ENCODE assay signal across 28 cellular contexts in genomic region chr10:98924526-98924925, GRCh38.
"Had no signal": no experiment of that assay in that cellular context is flagged by ENCODE, and none has a peak within 500 bp of the region (broad histone marks: within the 10 kb centered on the region; RNA-seq: fewer than 3 reads in every experiment).

No MANE protein-coding gene starts in this region.

- ATAC-seq: gastroesophageal sphincter; left cardiac atrium; naive thymus-derived CD4-positive, alpha-beta T cell; pancreas; psoas muscle; stimulated activated naive B cell treated with anti-CD40 and anti-IgM and Interleukin-4, amounts not matched to agents 10 μg/mL and 1 μg/mL and 100 μg/mL, for 72 hours; upper lobe of right lung had no signal

- H2AFZ ChIP-seq: hepatocyte had no signal

- H3K27ac ChIP-seq: adrenal gland, ascending aorta, cardiac muscle cell, colonic mucosa, gastroesophageal sphincter, hepatocyte, pancreas, psoas muscle, stomach, tibial artery, upper lobe of right lung had no signal

- H3K27me3 ChIP-seq: adrenal gland, ascending aorta, cardiac muscle cell, colonic mucosa, gastroesophageal sphincter, hepatocyte, pancreas, stomach, tibial artery, upper lobe of right lung had no signal

- H3K36me3 ChIP-seq: adrenal gland, ascending aorta, cardiac muscle cell, colonic mucosa, gastroesophageal sphincter, pancreas, stomach, tibial artery, upper lobe of right lung had no signal

- H3K4me3 ChIP-seq: adrenal gland, ascending aorta, cardiac muscle cell, colonic mucosa, gastroesophageal sphincter, hepatocyte, pancreas, psoas muscle, smooth muscle cell, stomach, tibial artery, upper lobe of right lung had no signal

- H3K9me3 ChIP-seq: adrenal gland, ascending aorta, colonic mucosa, gastroesophageal sphincter, pancreas, stomach, tibial artery, upper lobe of right lung had no signal

- H3K4me1 ChIP-seq: adrenal gland, colonic mucosa, pancreas, psoas muscle, upper lobe of right lung had no signal

- DNase-seq: activated CD4-positive, alpha-beta memory T cell treated with anti-CD3 and anti-CD28 coated beads for 36 hours; activated CD4-positive, alpha-beta T cell treated with anti-CD3 and anti-CD28 coated beads, Interleukin-2, amount 10 ng/mL, durations not matched to agents 24 days and 14 days; activated CD4-positive, CD25-positive, alpha-beta regulatory T cell treated with anti-CD3 and anti-CD28 coated beads, Interleukin-2, amount 50 U/mL, for 72 hours; activated CD8-positive, alpha-beta memory T cell treated with anti-CD3 and anti-CD28 coated beads, Interleukin-2, amount 50 U/mL, for 4 hours; activated effector memory CD4-positive, alpha-beta T cell treated with anti-CD3 and anti-CD28 coated beads, Interleukin-2, amount 50 U/mL, for 16 hours; activated naive CD4-positive, alpha-beta T cell treated with anti-CD3 and anti-CD28 coated beads for 36 hours; activated naive CD8-positive, alpha-beta T cell treated with anti-CD3 and anti-CD28 coated beads for 36 hours; activated T-cell treated with anti-CD3 and anti-CD28 coated beads, Interleukin-2, amount 50 U/mL, for 1 hour; adrenal gland; cerebellar nuclear complex; colonic mucosa; effector memory CD4-positive, alpha-beta T cell; left cardiac atrium; mammary epithelial cell; midbrain; naive thymus-derived CD4-positive, alpha-beta T cell; pancreas; psoas muscle; stimulated activated CD4-positive, alpha-beta T cell treated with anti-CD3 and anti-CD28 coated beads, Interleukin-1b, Interleukin-23, amount 100 ng/mL, for 48 hours; stimulated activated naive B cell treated with anti-CD40 and anti-IgM and Interleukin-4, amounts not matched to agents 10 μg/mL and 1 μg/mL and 100 μg/mL, for 72 hours; stomach; tibial artery; upper lobe of right lung had no signal

- H3K4me2 ChIP-seq: hepatocyte, smooth muscle cell had no signal
